8 cellular contexts compared by ENCODE assay signal in the genomic region with DNA sequence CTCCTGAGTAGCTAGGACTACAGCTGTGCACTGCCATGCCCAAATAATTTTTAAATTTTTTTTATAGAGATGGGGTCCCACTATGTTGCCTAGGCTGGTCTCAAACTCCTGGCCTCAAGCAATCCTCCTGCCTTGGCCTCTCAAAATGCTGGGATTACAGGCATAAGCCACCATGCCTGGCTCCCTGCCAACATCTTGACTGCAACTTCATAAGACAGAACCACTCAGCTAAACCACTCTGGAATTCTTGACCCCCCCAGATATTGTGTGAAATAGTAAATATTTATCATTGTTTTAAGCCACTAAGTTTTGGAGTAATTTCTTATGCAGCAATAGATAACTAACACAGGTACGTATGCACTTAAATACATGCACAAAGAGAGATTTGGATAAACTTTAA. TPM values are rescaled to one million over a fixed set of nuclear protein-coding genes. Genes with fewer than 3 reads are reported as not detected.
"Had no signal": no experiment of that assay in that cellular context is flagged by ENCODE, and none has a peak within 500 bp of the region (broad histone marks: within the 10 kb centered on the region; RNA-seq: fewer than 3 reads in every experiment).

No MANE protein-coding gene starts in this region.

- H3K9ac ChIP-seq: KMS-11 had no signal

- H3K4me2 ChIP-seq: KMS-11 had no signal

- H3K27ac ChIP-seq: HL-60, KMS-11 had no signal

- DNase-seq: IMR-90, KBM-7, KG1 had no signal

RNA-seq across cellular contexts. Expression of a gene that starts 39.0 kb away (rescaled TPM):
- total RNA-seq: HT-29, HT1080, IMR-90 had no signal
- polyA plus RNA-seq: IMR-90 had no signal

RNA-seq across cellular contexts. Expression of a gene that starts 57.6 kb away (rescaled TPM):
- total RNA-seq: HT-29, HT1080, IMR-90 had no signal
- polyA plus RNA-seq: IgD-negative memory B cell, IMR-90 had no signal
